ENCODE assay signal across 8 cellular contexts in the genomic region with DNA sequence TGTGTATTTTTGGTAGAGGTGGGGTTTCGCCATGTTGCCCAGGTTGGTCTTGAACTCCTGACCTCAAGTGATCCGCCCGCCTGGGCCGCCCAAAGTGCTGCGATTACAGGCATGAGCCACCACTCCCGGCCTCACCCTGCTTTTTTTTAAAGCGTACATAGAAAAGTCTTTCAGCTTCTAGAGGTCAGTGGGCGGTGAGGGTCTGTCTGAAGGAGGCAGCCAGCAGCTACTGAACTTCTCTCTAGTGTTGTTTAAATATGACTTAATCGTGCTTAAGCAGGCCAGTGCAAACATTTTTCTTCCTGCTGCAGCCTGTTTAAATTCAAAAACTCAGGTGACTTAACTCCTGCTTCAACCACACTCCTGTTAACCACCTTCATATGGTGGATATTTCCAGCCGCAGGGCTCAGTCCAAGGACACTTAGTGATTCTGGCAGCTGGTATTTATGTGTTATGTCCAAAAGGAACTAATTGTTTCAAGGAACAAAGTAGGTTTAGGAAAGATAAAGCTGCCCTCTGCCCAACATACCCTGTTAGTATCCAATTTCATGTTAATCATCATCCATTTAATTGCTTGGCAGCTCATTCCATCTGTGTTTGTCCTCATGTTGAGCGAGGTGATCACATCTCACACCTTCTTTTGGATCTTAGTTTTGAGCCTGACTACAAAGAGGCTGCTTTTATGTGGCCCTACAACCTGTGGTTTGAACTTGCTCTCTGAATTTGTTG. TPM values are rescaled to one million over a fixed set of nuclear protein-coding genes. Genes with fewer than 3 reads are reported as not detected.
DNase-seq lines count a peak whose midpoint lies in the region; ATAC-seq lines count a peak whose summit lies in the region.

No MANE protein-coding gene starts in this region.

- H3K27me3 ChIP-seq in BLaER1 = no peaks in the 10 kb centered on the region
- H3K27me3 ChIP-seq in mesendoderm (ENCODE audit: insufficient read depth, low read length, poor library complexity) = no peaks in the 10 kb centered on the region

- H3K27ac ChIP-seq in BLaER1 (no peak overlapping the region), mesendoderm (ENCODE audit: low read depth, low read length) (peak overlapping the region; percentile 41)

- no peak overlapping the region for H3K23ac ChIP-seq in mesendoderm (ENCODE audit: low read length)

- H4K20me1 ChIP-seq in BLaER1 = peaks cover 48% of the 10 kb centered on the region; the same call in 1 of the 2 replicates

- H3K36me3 Mint-ChIP-seq in IgD-negative memory B cell = peaks cover 3% of the 10 kb centered on the region

- H3K4ac ChIP-seq in mesendoderm (ENCODE audit: low read depth, low read length) = no peak overlapping the region

- no peaks in the 10 kb centered on the region for H3K9me3 Mint-ChIP-seq in IgD-negative memory B cell

- no peak overlapping the region for H2BK5ac ChIP-seq in mesendoderm (ENCODE audit: low read length)

- no peak overlapping the region for H4K8ac ChIP-seq in mesendoderm (ENCODE audit: low read depth, low read length)

- H3K4me3 Mint-ChIP-seq in IgD-negative memory B cell = peak overlapping the region; percentile 63 to 90 (median 70)

- DNase-seq in amniotic epithelial cell (ENCODE audit: low read depth) (peak; percentile 35), mesendoderm (no peak), SKM-1 treated with dmso at 0.1 percent for 144 hours (lab: John Stamatoyannopoulos, UW; ENCODE audit: unreplicated experiment) (no peak), activated gamma-delta T cell treated with Interleukin-2 at 50 U/mL for 16 hours (no peak)
- no peak for DNase-seq in stimulated activated CD4-positive, alpha-beta T cell treated with anti-CD3 and anti-CD28 coated beads, Interleukin-4, amount 100 ng/mL, for 4 hours

- H3K4me2 ChIP-seq in BLaER1 (peak overlapping the region; percentile 50), mesendoderm (ENCODE audit: low read length) (no peak overlapping the region)

- H3K36me3 ChIP-seq in BLaER1 = peaks cover 55% of the 10 kb centered on the region
- H3K36me3 ChIP-seq in mesendoderm (ENCODE audit: control insufficient read depth, insufficient read depth, low read length) = peaks cover 4% of the 10 kb centered on the region

- H3K27me3 Mint-ChIP-seq in IgD-negative memory B cell = no peaks in the 10 kb centered on the region

- H2AK5ac ChIP-seq in mesendoderm (ENCODE audit: low read length) = no peak overlapping the region

- H3K18ac ChIP-seq in mesendoderm (ENCODE audit: low read length) = no peak overlapping the region

- H3K4me3 ChIP-seq in BLaER1 (no peak overlapping the region), mesendoderm (ENCODE audit: low read length) (no peak overlapping the region)

- peaks cover 32 to 63% (median 57%) of the 10 kb centered on the region in 3 donors for H3K4me1 Mint-ChIP-seq in IgD-negative memory B cell

- no peaks in the 10 kb centered on the region for H3K9me3 ChIP-seq in BLaER1

- H3K27ac Mint-ChIP-seq in IgD-negative memory B cell = peak overlapping the region; percentile 62 to 88 (median 69)

- peak overlapping the region; percentile 54; the same call in 1 of the 2 replicates for H3K9ac ChIP-seq in BLaER1
- H3K9ac ChIP-seq in mesendoderm (ENCODE audit: low read length) = peak overlapping the region; percentile 19

- WGBS in mesendoderm (ENCODE audit: extremely low coverage, insufficient coverage, low lambda C conversion rate) = no CpG with 5 or more reads among the region's 11 CpGs

- H3K79me1 ChIP-seq in mesendoderm (ENCODE audit: low read length) = peaks cover 10% of the 10 kb centered on the region

- no peak for ATAC-seq in GM21825 (IDR thresholded peaks at IDR 0.05; ENCODE audit: unreplicated experiment)

- no peak overlapping the region for H2BK15ac ChIP-seq in mesendoderm (replicated peaks; ENCODE audit: low read depth)

- no peak overlapping the region for H2BK120ac ChIP-seq in mesendoderm (ENCODE audit: low read depth, low read length)

- peaks cover 59% of the 10 kb centered on the region for H3K4me1 ChIP-seq in BLaER1
- H3K4me1 ChIP-seq in mesendoderm (ENCODE audit: control insufficient read depth, low read depth, low read length) = peaks cover 4% of the 10 kb centered on the region

- no peak overlapping the region for H3K56ac ChIP-seq in mesendoderm (ENCODE audit: low read length)

- peaks cover 10% of the 10 kb centered on the region for H3K79me2 ChIP-seq in mesendoderm (ENCODE audit: control insufficient read depth, insufficient read depth, low read length)

- H4K5ac ChIP-seq in mesendoderm (ENCODE audit: low read length) = no peak overlapping the region

RNA-seq across cellular contexts. Expression of a gene that starts 2.0 kb away (rescaled TPM):
- polyA plus RNA-seq in IgD-negative memory B cell = 53.8 TPM
- polyA plus RNA-seq in mesendoderm (2013, experiment 1 of 2) = 21.5 TPM
- 19.4 TPM for polyA plus RNA-seq in mesendoderm (2013, experiment 2 of 2)
